Comparison of ENCODE assay signal across 1 cellular context in the genomic region with DNA sequence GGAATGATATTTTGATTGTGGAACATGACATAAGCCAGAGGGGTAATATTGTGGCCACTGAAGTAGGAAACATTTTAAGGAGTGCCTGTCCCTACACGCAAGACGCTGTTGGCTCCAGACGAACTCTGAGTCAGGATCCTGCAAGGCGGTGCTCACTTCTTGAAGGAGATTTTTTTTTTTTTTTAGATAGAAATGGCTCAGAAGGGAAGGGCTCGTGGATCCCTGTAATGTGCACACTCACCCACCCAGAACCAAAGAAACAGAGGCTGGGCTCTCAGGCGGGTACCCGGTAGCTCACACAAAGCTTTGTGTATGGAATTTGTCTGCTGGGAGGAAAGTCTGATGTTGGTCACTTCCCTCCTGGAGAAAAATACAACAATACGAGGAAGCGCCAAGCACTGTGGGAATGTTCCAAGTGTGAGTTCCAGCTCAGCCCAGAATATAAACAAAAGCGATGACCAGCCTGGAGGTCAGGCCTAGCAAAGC.
TF ChIP-seq lines count a peak whose summit lies in the region.

No MANE protein-coding gene starts in this region.

TF ChIP-seq in GM23338, 12 proteins besides CTCF, POLR2A, EP300 and RAD21 (continued from another document):
- TF ChIP-seq, protein P1, sequence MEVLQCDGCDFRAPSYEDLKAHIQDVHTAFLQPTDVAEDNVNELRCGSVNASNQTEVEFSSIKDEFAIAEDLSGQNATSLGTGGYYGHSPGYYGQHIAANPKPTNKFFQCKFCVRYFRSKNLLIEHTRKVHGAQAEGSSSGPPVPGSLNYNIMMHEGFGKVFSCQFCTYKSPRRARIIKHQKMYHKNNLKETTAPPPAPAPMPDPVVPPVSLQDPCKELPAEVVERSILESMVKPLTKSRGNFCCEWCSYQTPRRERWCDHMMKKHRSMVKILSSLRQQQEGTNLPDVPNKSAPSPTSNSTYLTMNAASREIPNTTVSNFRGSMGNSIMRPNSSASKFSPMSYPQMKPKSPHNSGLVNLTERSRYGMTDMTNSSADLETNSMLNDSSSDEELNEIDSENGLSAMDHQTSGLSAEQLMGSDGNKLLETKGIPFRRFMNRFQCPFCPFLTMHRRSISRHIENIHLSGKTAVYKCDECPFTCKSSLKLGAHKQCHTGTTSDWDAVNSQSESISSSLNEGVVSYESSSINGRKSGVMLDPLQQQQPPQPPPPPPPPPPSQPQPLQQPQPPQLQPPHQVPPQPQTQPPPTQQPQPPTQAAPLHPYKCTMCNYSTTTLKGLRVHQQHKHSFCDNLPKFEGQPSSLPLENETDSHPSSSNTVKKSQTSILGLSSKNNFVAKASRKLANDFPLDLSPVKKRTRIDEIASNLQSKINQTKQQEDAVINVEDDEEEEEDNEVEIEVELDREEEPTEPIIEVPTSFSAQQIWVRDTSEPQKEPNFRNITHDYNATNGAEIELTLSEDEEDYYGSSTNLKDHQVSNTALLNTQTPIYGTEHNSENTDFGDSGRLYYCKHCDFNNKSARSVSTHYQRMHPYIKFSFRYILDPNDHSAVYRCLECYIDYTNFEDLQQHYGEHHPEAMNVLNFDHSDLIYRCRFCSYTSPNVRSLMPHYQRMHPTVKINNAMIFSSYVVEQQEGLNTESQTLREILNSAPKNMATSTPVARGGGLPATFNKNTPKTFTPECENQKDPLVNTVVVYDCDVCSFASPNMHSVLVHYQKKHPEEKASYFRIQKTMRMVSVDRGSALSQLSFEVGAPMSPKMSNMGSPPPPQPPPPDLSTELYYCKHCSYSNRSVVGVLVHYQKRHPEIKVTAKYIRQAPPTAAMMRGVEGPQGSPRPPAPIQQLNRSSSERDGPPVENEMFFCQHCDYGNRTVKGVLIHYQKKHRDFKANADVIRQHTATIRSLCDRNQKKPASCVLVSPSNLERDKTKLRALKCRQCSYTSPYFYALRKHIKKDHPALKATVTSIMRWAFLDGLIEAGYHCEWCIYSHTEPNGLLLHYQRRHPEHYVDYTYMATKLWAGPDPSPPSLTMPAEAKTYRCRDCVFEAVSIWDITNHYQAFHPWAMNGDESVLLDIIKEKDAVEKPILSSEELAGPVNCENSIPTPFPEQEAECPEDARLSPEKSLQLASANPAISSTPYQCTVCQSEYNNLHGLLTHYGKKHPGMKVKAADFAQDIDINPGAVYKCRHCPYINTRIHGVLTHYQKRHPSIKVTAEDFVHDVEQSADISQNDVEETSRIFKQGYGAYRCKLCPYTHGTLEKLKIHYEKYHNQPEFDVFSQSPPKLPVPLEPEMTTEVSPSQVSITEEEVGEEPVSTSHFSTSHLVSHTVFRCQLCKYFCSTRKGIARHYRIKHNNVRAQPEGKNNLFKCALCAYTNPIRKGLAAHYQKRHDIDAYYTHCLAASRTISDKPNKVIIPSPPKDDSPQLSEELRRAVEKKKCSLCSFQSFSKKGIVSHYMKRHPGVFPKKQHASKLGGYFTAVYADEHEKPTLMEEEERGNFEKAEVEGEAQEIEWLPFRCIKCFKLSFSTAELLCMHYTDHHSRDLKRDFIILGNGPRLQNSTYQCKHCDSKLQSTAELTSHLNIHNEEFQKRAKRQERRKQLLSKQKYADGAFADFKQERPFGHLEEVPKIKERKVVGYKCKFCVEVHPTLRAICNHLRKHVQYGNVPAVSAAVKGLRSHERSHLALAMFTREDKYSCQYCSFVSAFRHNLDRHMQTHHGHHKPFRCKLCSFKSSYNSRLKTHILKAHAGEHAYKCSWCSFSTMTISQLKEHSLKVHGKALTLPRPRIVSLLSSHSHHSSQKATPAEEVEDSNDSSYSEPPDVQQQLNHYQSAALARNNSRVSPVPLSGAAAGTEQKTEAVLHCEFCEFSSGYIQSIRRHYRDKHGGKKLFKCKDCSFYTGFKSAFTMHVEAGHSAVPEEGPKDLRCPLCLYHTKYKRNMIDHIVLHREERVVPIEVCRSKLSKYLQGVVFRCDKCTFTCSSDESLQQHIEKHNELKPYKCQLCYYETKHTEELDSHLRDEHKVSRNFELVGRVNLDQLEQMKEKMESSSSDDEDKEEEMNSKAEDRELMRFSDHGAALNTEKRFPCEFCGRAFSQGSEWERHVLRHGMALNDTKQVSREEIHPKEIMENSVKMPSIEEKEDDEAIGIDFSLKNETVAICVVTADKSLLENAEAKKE (CRISPR knock-in tag; IDR thresholded peaks at IDR 0.05) = no peak
- TF ChIP-seq CREB1 (CRISPR knock-in tag; IDR thresholded peaks at IDR 0.05; ENCODE audit: low read depth) (no peak), POLR2AphosphoS5 (IDR thresholded peaks at IDR 0.05; ENCODE audit: low read depth) (no peak), ETS1 (IDR thresholded peaks at IDR 0.05) (no peak), STAT1 (IDR thresholded peaks at IDR 0.05; ENCODE audit: unreplicated experiment) (no peak), EZH2 (IDR thresholded peaks at IDR 0.05; ENCODE audit: low read depth, unreplicated experiment) (no peak), NANOG (IDR thresholded peaks at IDR 0.05; ENCODE audit: borderline replicate concordance) (no peak)
